Comparison of ENCODE assay signal across 14 cellular contexts in genomic region chr17:39618956-39619785, GRCh38. TPM values are rescaled to one million over a fixed set of nuclear protein-coding genes. Genes with fewer than 3 reads are reported as not detected.
DNase-seq lines count a peak whose midpoint lies in the region; ATAC-seq, FAIRE-seq and TF ChIP-seq lines count a peak whose summit lies in the region.
"Had no signal": no experiment of that assay in that cellular context is flagged by ENCODE, and none has a peak within 500 bp of the region (broad histone marks: within the 10 kb centered on the region; RNA-seq: fewer than 3 reads in every experiment).

No MANE protein-coding gene starts in this region.

- intact Hi-C loops in activated CD4-positive, alpha-beta T cell treated with anti-CD3 and anti-CD28 coated beads for 36 hours (cut with DNase I, micrococcal nuclease), result loop anchor here in 1 of 2 experiments (1.0 kb wide), 1 partner anchor 361 kb away; the partner anchor contains the start of gene PSMD3

- WGBS in neuronal stem cell (ENCODE audit: extremely low coverage in 2 of 2, insufficient read length in 2 of 2, insufficient replicate concordance in 1 of 2), 2 donors, result no CpG with 5 or more reads among the region's 13 CpGs

- H3K4me3 Mint-ChIP-seq in astrocyte (ENCODE audit: unreplicated experiment), result no peak overlapping the region
- no peak overlapping the region for H3K4me3 Mint-ChIP-seq in activated CD4-positive, alpha-beta T cell treated with anti-CD3 and anti-CD28 coated beads for 36 hours

- POLR2A ChIA-PET in activated CD4-positive, alpha-beta T cell treated with anti-CD3 and anti-CD28 coated beads for 36 hours (lab: Charles Lee), result interaction anchor here (0.6 kb wide), 1 partner anchor 361 kb away, joined by 5 read pairs; the partner anchor contains the start of gene PSMD3

- H3K9me3 ChIP-seq in astrocyte (ENCODE audit: insufficient read depth, low read depth, low read length) (no peaks in the 10 kb centered on the region), neuronal stem cell (replicated peaks in 1 of 2; ENCODE audit: control insufficient read depth in 2 of 2, insufficient read depth in 1 of 2, low read depth in 1 of 2, low read length in 2 of 2) (no peaks in the 10 kb centered on the region)
- H3K9me3 ChIP-seq: thyroid gland had no signal

- H3K4me3 ChIP-seq in astrocyte (ENCODE audit: insufficient read depth, low read depth, low read length), result no peak overlapping the region
- peak overlapping the region; percentile 8 to 43 for H3K4me3 ChIP-seq in neuronal stem cell (ENCODE audit: low read length in 2 of 2)

- CTCF ChIA-PET in activated CD4-positive, alpha-beta T cell treated with anti-CD3 and anti-CD28 coated beads for 36 hours (lab: Charles Lee), result interaction anchor here (0.5 to 10.2 kb wide), 13 partner anchors 9 to 419 kb away, joined by 3 to 181 read pairs (median 3); partner anchors contain the start of genes RPL19 and STARD3

- H3K36me3 ChIP-seq in astrocyte (ENCODE audit: insufficient read depth, low read length), result no peaks in the 10 kb centered on the region
- no peaks in the 10 kb centered on the region for H3K36me3 ChIP-seq in neuronal stem cell (replicated peaks in 1 of 2; ENCODE audit: control insufficient read depth in 2 of 2, insufficient read depth in 2 of 2, low read length in 2 of 2)
- H3K36me3 ChIP-seq: cardiac muscle cell, thyroid gland had no signal

- ATAC-seq in activated CD4-positive, alpha-beta T cell treated with anti-CD3 and anti-CD28 coated beads for 36 hours, result no peak

- H2AFZ ChIP-seq in astrocyte (ENCODE audit: low read depth, low read length) (peak overlapping the region; percentile 64), neuronal stem cell (ENCODE audit: low read length) (peak overlapping the region; percentile 87)

- no peaks in the 10 kb centered on the region for H3K4me1 Mint-ChIP-seq in astrocyte (ENCODE audit: low read depth, unreplicated experiment)
- peaks cover 18% of the 10 kb centered on the region for H3K4me1 Mint-ChIP-seq in activated CD4-positive, alpha-beta T cell treated with anti-CD3 and anti-CD28 coated beads for 36 hours

- H3K23ac ChIP-seq in neuronal stem cell (ENCODE audit: low read depth, low read length, poor library complexity), result no peak overlapping the region

- H3K36me3 Mint-ChIP-seq in astrocyte (ENCODE audit: low read depth, unreplicated experiment), result no peaks in the 10 kb centered on the region
- no peaks in the 10 kb centered on the region for H3K36me3 Mint-ChIP-seq in activated CD4-positive, alpha-beta T cell treated with anti-CD3 and anti-CD28 coated beads for 36 hours (ENCODE audit: low read depth)

- H3K79me2 ChIP-seq in astrocyte (ENCODE audit: insufficient read depth, low read length), result no peaks in the 10 kb centered on the region

- H3K9ac ChIP-seq in astrocyte (ENCODE audit: low read length), result no peak overlapping the region
- H3K9ac ChIP-seq in neuronal stem cell (ENCODE audit: low read depth, low read length, poor library complexity), result no peak overlapping the region

- peak overlapping the region; percentile 63 for H2AK5ac ChIP-seq in neuronal stem cell (ENCODE audit: low read depth, low read length)

- H4K91ac ChIP-seq in neuronal stem cell (ENCODE audit: low read depth, low read length, poor library complexity), result no peak overlapping the region

- H3K27ac Mint-ChIP-seq in astrocyte (ENCODE audit: unreplicated experiment), result no peak overlapping the region
- no peak overlapping the region for H3K27ac Mint-ChIP-seq in activated CD4-positive, alpha-beta T cell treated with anti-CD3 and anti-CD28 coated beads for 36 hours

- no peak overlapping the region for H2BK12ac ChIP-seq in neuronal stem cell (ENCODE audit: low read length)

- TF ChIP-seq POLR2A in GM12891 (IDR thresholded peaks at IDR 0.05; ENCODE audit: low read depth, low read length), result no peak

- H3K27me3 Mint-ChIP-seq in astrocyte (ENCODE audit: low read depth, unreplicated experiment), result peaks cover 80% of the 10 kb centered on the region
- peaks cover 7% of the 10 kb centered on the region for H3K27me3 Mint-ChIP-seq in activated CD4-positive, alpha-beta T cell treated with anti-CD3 and anti-CD28 coated beads for 36 hours

- FAIRE-seq in GM12891 (lab: Jason Lieb, UNC) (peak; percentile 26), astrocyte (lab: Jason Lieb, UNC) (no peak)

- H2BK120ac ChIP-seq in neuronal stem cell (ENCODE audit: low read depth, low read length), result no peak overlapping the region

- no peaks in the 10 kb centered on the region for H4K20me1 ChIP-seq in astrocyte (ENCODE audit: insufficient read depth, low read length)

- H3K14ac ChIP-seq in neuronal stem cell (ENCODE audit: low read length), result no peak overlapping the region

- no peak overlapping the region for H2BK15ac ChIP-seq in neuronal stem cell (ENCODE audit: low read length)

- H3K27ac ChIP-seq in astrocyte (ENCODE audit: low read depth, low read length) (no peak overlapping the region), neuronal stem cell (replicated peaks; ENCODE audit: low read length) (no peak overlapping the region)
- H3K27ac ChIP-seq: cardiac muscle cell had no signal

- no peak overlapping the region for H4K8ac ChIP-seq in neuronal stem cell (ENCODE audit: low read depth, low read length)

- no peaks in the 10 kb centered on the region for H3K9me3 Mint-ChIP-seq in astrocyte (ENCODE audit: unreplicated experiment)
- H3K9me3 Mint-ChIP-seq in activated CD4-positive, alpha-beta T cell treated with anti-CD3 and anti-CD28 coated beads for 36 hours (ENCODE audit: low read depth), result no peaks in the 10 kb centered on the region

- no peak for DNase-seq in GM12891 (ENCODE audit: insufficient read length, low spot score)
- DNase-seq in NCI-H1092 (lab: John Stamatoyannopoulos, UW), result peak; percentile 56
- no peak for DNase-seq in astrocyte (ENCODE audit: low read depth)
- no peak for DNase-seq in neuronal stem cell (ENCODE audit: low spot score)
- no peak for DNase-seq in T-helper 1 cell
- no peak for DNase-seq in activated CD4-positive, alpha-beta T cell treated with anti-CD3 and anti-CD28 coated beads for 36 hours
- no peak for DNase-seq in stimulated activated CD4-positive, alpha-beta T cell treated with anti-CD3 and anti-CD28 coated beads, Interleukin-4, amount 100 ng/mL, for 1 hour
- DNase-seq: activated CD8-positive, alpha-beta memory T cell treated with anti-CD3 and anti-CD28 coated beads, Interleukin-2, amount 50 U/mL, for 48 hours; Kasumi-1; NK-92 treated with Interleukin-12 subunit alpha and Interleukin-12 subunit beta, amount 100 ng/mL, for 24 hours; stimulated activated CD4-positive, alpha-beta T cell treated with anti-CD3 and anti-CD28 coated beads, Interleukin-4, amount 100 ng/mL, for 4 hours had no signal

- no peak overlapping the region for H3K18ac ChIP-seq in neuronal stem cell (ENCODE audit: low read length)

- no peak for TF ChIP-seq CTCF in astrocyte (IDR thresholded peaks at IDR 0.05; ENCODE audit: insufficient read depth, low read depth, low read length)

- H3K27me3 ChIP-seq in astrocyte (ENCODE audit: insufficient read depth, low read length) (peaks cover 30% of the 10 kb centered on the region), neuronal stem cell (ENCODE audit: control insufficient read depth in 3 of 3, insufficient read depth in 3 of 3, low read depth in 1 of 3, low read length in 3 of 3) (peaks cover 10 to 69% (median 47%) of the 10 kb centered on the region in 3 experiments)
- H3K27me3 ChIP-seq: thyroid gland had no signal

- no peak overlapping the region for H3K4ac ChIP-seq in neuronal stem cell (ENCODE audit: low read length)

- no peak overlapping the region for H2BK5ac ChIP-seq in neuronal stem cell (ENCODE audit: low read length)

- H3K4me1 ChIP-seq in astrocyte (ENCODE audit: insufficient read depth, low read length), result peaks cover 11% of the 10 kb centered on the region
- peaks cover 4 to 7% of the 10 kb centered on the region in 2 donors for H3K4me1 ChIP-seq in neuronal stem cell (ENCODE audit: control insufficient read depth in 2 of 2, insufficient read depth in 1 of 2, low read depth in 1 of 2, low read length in 2 of 2)

- H3K4me2 ChIP-seq in astrocyte (ENCODE audit: low read length) (peak overlapping the region; percentile 90), neuronal stem cell (ENCODE audit: insufficient read depth, low read length, poor library complexity, severe bottlenecking) (peak overlapping the region; percentile 78)

- H3K79me1 ChIP-seq in neuronal stem cell (ENCODE audit: low read depth, low read length), result no peaks in the 10 kb centered on the region

TF ChIP-seq in GM12891, 5 proteins besides CTCF, POLR2A, EP300 and RAD21:
- TF ChIP-seq PAX5 (IDR thresholded peaks at IDR 0.05; ENCODE audit: insufficient read depth, low read length, severe bottlenecking) (no peak), POLR2AphosphoS5 (IDR thresholded peaks at IDR 0.05; ENCODE audit: low read depth, low read length) (no peak), POU2F2 (IDR thresholded peaks at IDR 0.05; ENCODE audit: low read depth, low read length) (no peak), SPI1 (IDR thresholded peaks at IDR 0.05; ENCODE audit: low read depth, low read length) (no peak), TAF1 (IDR thresholded peaks at IDR 0.05; ENCODE audit: low read depth, low read length) (no peak)

RNA-seq across cellular contexts. Expression of gene PPP1R1B, which starts 7.6 kb away (rescaled TPM):
- polyA plus RNA-seq in GM12891 (2012; ENCODE audit: low read depth, missing spikeins), result not detected
- 0.26 and 0.39 TPM in 2 replicates for total RNA-seq in astrocyte
- polyA plus RNA-seq in neuronal stem cell (2013, experiment 1 of 2), result 0.39 TPM
- 0.21 TPM for polyA plus RNA-seq in neuronal stem cell (2013, experiment 2 of 2)
- under 1 TPM in 1 of 2 experiments, not detected in 1; 0.18 TPM for total RNA-seq in activated CD4-positive, alpha-beta T cell treated with anti-CD3 and anti-CD28 coated beads for 36 hours
- total RNA-seq: T-helper 1 cell treated with Interleukin-12 subunit alpha and Interleukin-12 subunit beta and Interleukin-4 antibody, amounts not matched to agents 30 ng/mL and 1 ng/mL, for 36 hours had no signal

RNA-seq across cellular contexts. Expression of gene NEUROD2, which starts 11.5 kb away (rescaled TPM):
- 0.05 TPM for polyA plus RNA-seq in GM12891 (2012; ENCODE audit: low read depth, missing spikeins)
- total RNA-seq in astrocyte, result not detected in 2 replicates
- not detected for polyA plus RNA-seq in neuronal stem cell (2013, experiment 1 of 2)
- not detected for polyA plus RNA-seq in neuronal stem cell (2013, experiment 2 of 2)
- total RNA-seq in activated CD4-positive, alpha-beta T cell treated with anti-CD3 and anti-CD28 coated beads for 36 hours, result not detected
- total RNA-seq: cardiac muscle cell; T-helper 1 cell treated with Interleukin-12 subunit alpha and Interleukin-12 subunit beta and Interleukin-4 antibody, amounts not matched to agents 30 ng/mL and 1 ng/mL, for 36 hours; thyroid gland had no signal
- polyA plus RNA-seq: cardiac muscle cell had no signal

RNA-seq across cellular contexts. Expression of gene STARD3, which starts 17.8 kb away (rescaled TPM):
- polyA plus RNA-seq in GM12891 (2012; ENCODE audit: low read depth, missing spikeins), result 28.1 TPM
- 51.2 and 62.1 TPM in 2 replicates for total RNA-seq in astrocyte
- polyA plus RNA-seq in neuronal stem cell (2013, experiment 1 of 2), result 65.0 TPM
- polyA plus RNA-seq in neuronal stem cell (2013, experiment 2 of 2), result 70.1 TPM
- total RNA-seq in activated CD4-positive, alpha-beta T cell treated with anti-CD3 and anti-CD28 coated beads for 36 hours, result 10 to 100 TPM; 46.8 to 77.9 TPM

RNA-seq across cellular contexts. Expression of gene TCAP, which starts 46.0 kb away (rescaled TPM):
- polyA plus RNA-seq in GM12891 (2012; ENCODE audit: low read depth, missing spikeins), result 0.53 TPM
- 0.98 and 1.4 TPM in 2 replicates for total RNA-seq in astrocyte
- 0.88 TPM for polyA plus RNA-seq in neuronal stem cell (2013, experiment 1 of 2)
- polyA plus RNA-seq in neuronal stem cell (2013, experiment 2 of 2), result 0.87 TPM
- total RNA-seq in activated CD4-positive, alpha-beta T cell treated with anti-CD3 and anti-CD28 coated beads for 36 hours, result under 1 TPM; 0.82 to 0.95 TPM

RNA-seq across cellular contexts. Expression of gene PNMT, which starts 49.1 kb away (rescaled TPM):
- not detected for polyA plus RNA-seq in GM12891 (2012; ENCODE audit: low read depth, missing spikeins)
- 0.59 and 1.5 TPM in 2 replicates for total RNA-seq in astrocyte
- 0.95 TPM for polyA plus RNA-seq in neuronal stem cell (2013, experiment 1 of 2)
- 1.0 TPM for polyA plus RNA-seq in neuronal stem cell (2013, experiment 2 of 2)
- not detected for total RNA-seq in activated CD4-positive, alpha-beta T cell treated with anti-CD3 and anti-CD28 coated beads for 36 hours
- total RNA-seq: T-helper 1 cell treated with Interleukin-12 subunit alpha and Interleukin-12 subunit beta and Interleukin-4 antibody, amounts not matched to agents 30 ng/mL and 1 ng/mL, for 36 hours had no signal
